In the genomic region with DNA sequence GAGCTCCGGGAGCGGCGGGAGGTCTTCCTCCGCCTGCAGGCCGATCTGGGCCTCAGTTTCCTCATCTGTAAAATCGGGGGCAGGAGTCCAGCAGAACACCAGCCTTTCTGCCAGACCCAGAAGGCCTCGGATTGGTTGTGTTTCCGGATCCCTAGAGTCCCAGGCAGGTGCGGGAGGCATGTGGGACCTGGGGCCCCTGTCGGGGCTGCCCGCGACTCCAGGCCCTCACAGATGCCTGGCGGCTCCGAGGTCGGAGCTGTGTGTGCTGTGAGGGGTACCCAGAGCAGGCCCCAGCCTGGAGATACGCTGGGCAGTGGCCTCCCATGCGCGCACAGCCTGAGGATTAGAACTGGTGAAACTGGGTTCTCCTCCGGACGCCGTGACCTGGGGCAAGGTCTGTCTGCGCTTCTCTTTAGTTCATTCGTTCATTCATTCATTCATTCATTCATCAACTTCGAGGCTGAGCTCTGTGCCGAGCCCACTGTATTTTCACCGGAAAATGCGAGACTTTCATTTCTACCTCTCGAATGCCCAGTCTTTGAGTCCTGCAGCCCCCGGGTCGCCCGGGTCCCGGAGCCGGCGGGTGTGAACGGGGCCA, we compare ENCODE assay signal across 1 cellular context.
A peak's percentile ranks its signal among the peaks of the same experiment; 100 is the strongest.
TF ChIP-seq lines count a peak whose summit lies in the region.

No MANE protein-coding gene starts in this region.

TF ChIP-seq in H1, 55 proteins besides CTCF, POLR2A, EP300 and RAD21:
- TF ChIP-seq CREB1 (IDR thresholded peaks at IDR 0.05): no peak
- TF ChIP-seq GABPA (IDR thresholded peaks at IDR 0.05; ENCODE audit: borderline replicate concordance, insufficient read depth, low read length): 0 out of 2 replicates have a peak, but pooled peaks have one; percentile 40
TF ChIP-seq in H1: peak in this region for 1.
